In genomic region chrX:15816886-15817285, GRCh38 we compare ENCODE assay signal across 11 cellular contexts. TPM values are rescaled to one million over a fixed set of nuclear protein-coding genes. Genes with fewer than 3 reads are reported as not detected.
DNase-seq lines count a peak whose midpoint lies in the region; ATAC-seq, FAIRE-seq and TF ChIP-seq lines count a peak whose summit lies in the region.
"Had no signal": no experiment of that assay in that cellular context is flagged by ENCODE, and none has a peak within 500 bp of the region (broad histone marks: within the 10 kb centered on the region; RNA-seq: fewer than 3 reads in every experiment).

No MANE protein-coding gene starts in this region.

- H2AFZ ChIP-seq in HepG2 (ENCODE audit: low read length) (no peak overlapping the region), endothelial cell of umbilical vein (ENCODE audit: low read depth, low read length) (no peak overlapping the region)

- no peak overlapping the region for H3K4me2 ChIP-seq in HepG2 (ENCODE audit: low read depth, low read length)
- H3K4me2 ChIP-seq in endothelial cell of umbilical vein (ENCODE audit: insufficient read depth, low read length), result no peak overlapping the region

- H3K27me3 ChIP-seq in right lobe of liver (no peaks in the 10 kb centered on the region), HepG2 (ENCODE audit: control insufficient read depth in 1 of 2, insufficient read depth in 2 of 2, low read length in 2 of 2) (no peaks in the 10 kb centered on the region), endothelial cell of umbilical vein (ENCODE audit: control insufficient read depth in 2 of 2, insufficient read depth in 2 of 2, low read length in 2 of 2) (no peaks in the 10 kb centered on the region), testis (no peaks in the 10 kb centered on the region)
- H3K27me3 ChIP-seq: spleen had no signal

- dilution Hi-C loops in endothelial cell of umbilical vein (cut with MboI; ENCODE audit: extremely low pct_ligation_motif_present, low sequenced_read_pairs), result no loop called here

- H3K27ac Mint-ChIP-seq in activated CD4-positive, alpha-beta T cell treated with anti-CD3 and anti-CD28 coated beads, Interleukin-2, amount 10 ng/mL, durations not matched to agents 7 days and 5 days, result peak overlapping the region; percentile 86
- H3K27ac Mint-ChIP-seq in type B pancreatic cell, result peak overlapping the region; percentile 36

- POLR2A ChIA-PET in HepG2 (lab: Yijun Ruan, JAX), result no interaction called here
- POLR2A ChIA-PET in activated CD4-positive, alpha-beta T cell treated with anti-CD3 and anti-CD28 coated beads, Interleukin-2, amount 10 ng/mL, durations not matched to agents 7 days and 5 days (lab: Charles Lee), result no interaction called here
- POLR2A ChIA-PET in endothelial cell of umbilical vein (lab: Charles Lee), result no interaction called here

- no peak overlapping the region for H3K4me3 ChIP-seq in right lobe of liver
- no peak overlapping the region for H3K4me3 ChIP-seq in HepG2 (replicated peaks in 1 of 3; ENCODE audit: insufficient read depth in 1 of 3, low read depth in 2 of 3, low read length in 3 of 3)
- no peak overlapping the region for H3K4me3 ChIP-seq in endothelial cell of umbilical vein (replicated peaks in 1 of 3; ENCODE audit: insufficient read depth in 1 of 3, low read depth in 1 of 3, low read length in 3 of 3)
- H3K4me3 ChIP-seq in testis, result no peak overlapping the region
- H3K4me3 ChIP-seq: spleen had no signal

- peaks cover 0 to 6% (median 0%) of the 10 kb centered on the region in 4 donors for H3K4me1 ChIP-seq in right lobe of liver
- H3K4me1 ChIP-seq in HepG2 (ENCODE audit: insufficient read depth, low read length), result no peaks in the 10 kb centered on the region
- no peaks in the 10 kb centered on the region for H3K4me1 ChIP-seq in endothelial cell of umbilical vein (ENCODE audit: control insufficient read depth, extremely low read depth, insufficient read depth, low read length)
- no peaks in the 10 kb centered on the region for H3K4me1 ChIP-seq in testis

- in situ Hi-C loops in HepG2 (cut with HindIII; ENCODE audit: extremely low pct_ligation_motif_present, low pct_unique_long_range_greater_than_20kb), result no loop called here

- FAIRE-seq in HepG2 (lab: Jason Lieb, UNC) (no peak), endothelial cell of umbilical vein (lab: Jason Lieb, UNC) (peak; percentile 35)

- peaks cover 43% of the 10 kb centered on the region for H3K4me1 Mint-ChIP-seq in activated CD4-positive, alpha-beta T cell treated with anti-CD3 and anti-CD28 coated beads, Interleukin-2, amount 10 ng/mL, durations not matched to agents 7 days and 5 days
- no peaks in the 10 kb centered on the region for H3K4me1 Mint-ChIP-seq in type B pancreatic cell (ENCODE audit: unreplicated experiment)
- H3K4me1 Mint-ChIP-seq: B cell, brain had no signal

- H3K27ac ChIP-seq in right lobe of liver (no peak overlapping the region), HepG2 (ENCODE audit: extremely low read length, insufficient read depth, low read length) (no peak overlapping the region), endothelial cell of umbilical vein (ENCODE audit: insufficient read depth, low read depth, low read length) (no peak overlapping the region), testis (no peak overlapping the region)

- 61% methylated on average over 4 of the region's 4 CpGs for WGBS in right lobe of liver (ENCODE audit: insufficient coverage, low coverage, low lambda C conversion rate, missing lambda C conversion rate)
- WGBS in HepG2 (ENCODE audit: low lambda C conversion rate), result 90% methylated on average over 4 of the region's 4 CpGs
- 73 to 80% methylated on average over 4 of the region's 4 CpGs for WGBS in testis, 2 donors

- H3K27me3 Mint-ChIP-seq in activated CD4-positive, alpha-beta T cell treated with anti-CD3 and anti-CD28 coated beads, Interleukin-2, amount 10 ng/mL, durations not matched to agents 7 days and 5 days, result no peaks in the 10 kb centered on the region
- H3K27me3 Mint-ChIP-seq in type B pancreatic cell, result no peaks in the 10 kb centered on the region
- H3K27me3 Mint-ChIP-seq: B cell, brain had no signal

- no peak for TF ChIP-seq RAD21 in HepG2 (CRISPR knock-in tag; IDR thresholded peaks at IDR 0.05)

- H3K9me3 ChIP-seq in right lobe of liver (no peaks in the 10 kb centered on the region), HepG2 (ENCODE audit: low read length) (no peaks in the 10 kb centered on the region), endothelial cell of umbilical vein (replicated peaks; ENCODE audit: control insufficient read depth, insufficient read depth, low read length) (no peaks in the 10 kb centered on the region), testis (no peaks in the 10 kb centered on the region)
- H3K9me3 ChIP-seq: spleen had no signal

- H3K9ac ChIP-seq in HepG2 (ENCODE audit: insufficient read depth, low read depth, low read length), result no peak overlapping the region
- H3K9ac ChIP-seq in endothelial cell of umbilical vein (replicated peaks; ENCODE audit: extremely low read depth, insufficient read depth, low read length), result no peak overlapping the region

- H4K20me1 ChIP-seq in HepG2 (ENCODE audit: insufficient read depth, low read length), result no peaks in the 10 kb centered on the region
- no peaks in the 10 kb centered on the region for H4K20me1 ChIP-seq in endothelial cell of umbilical vein (replicated peaks; ENCODE audit: control insufficient read depth, extremely low read depth, insufficient read depth, low read length)

- TF ChIP-seq CTCF in right lobe of liver (IDR thresholded peaks at IDR 0.05) (no peak), HepG2 (CRISPR knock-in tag; IDR thresholded peaks at IDR 0.05) (no peak), endothelial cell of umbilical vein (IDR thresholded peaks at IDR 0.05; ENCODE audit: extremely low read depth in 1 of 2, insufficient read depth in 1 of 2, low read depth in 1 of 2, low read length in 2 of 2) (no peak), type B pancreatic cell (conservative IDR thresholded peaks at IDR 0.05) (no peak), testis (IDR thresholded peaks at IDR 0.05) (no peak)

- no peak for TF ChIP-seq EP300 in HepG2 (IDR thresholded peaks at IDR 0.05; ENCODE audit: low read depth in 2 of 2, low read length in 2 of 2)
- no peak for TF ChIP-seq EP300 in HepG2 (CRISPR knock-in tag; IDR thresholded peaks at IDR 0.05; ENCODE audit: borderline replicate concordance)

- H3K9me1 ChIP-seq in endothelial cell of umbilical vein (replicated peaks; ENCODE audit: control insufficient read depth, extremely low read depth, insufficient read depth, low read length), result no peaks in the 10 kb centered on the region

- ATAC-seq in right lobe of liver (peak in 3 of 4 donors; percentile 48 to 59 (median 48)), HepG2 (no peak), HG03442 (IDR thresholded peaks at IDR 0.05; ENCODE audit: unreplicated experiment) (no peak), GM19452 (IDR thresholded peaks at IDR 0.05; ENCODE audit: unreplicated experiment) (no peak)

- TF ChIP-seq POLR2A in right lobe of liver (IDR thresholded peaks at IDR 0.05) (no peak), HepG2 (IDR thresholded peaks at IDR 0.05; ENCODE audit: insufficient read depth in 1 of 2, low read depth in 2 of 2, low read length in 2 of 2) (no peak), endothelial cell of umbilical vein (IDR thresholded peaks at IDR 0.05; ENCODE audit: low read depth, low read length) (no peak), testis (IDR thresholded peaks at IDR 0.05) (no peak)

- peaks cover 45% of the 10 kb centered on the region for H3K36me3 Mint-ChIP-seq in activated CD4-positive, alpha-beta T cell treated with anti-CD3 and anti-CD28 coated beads, Interleukin-2, amount 10 ng/mL, durations not matched to agents 7 days and 5 days (ENCODE audit: low read depth)
- H3K36me3 Mint-ChIP-seq in type B pancreatic cell, result peaks cover 44% of the 10 kb centered on the region

- no TSS peak for BruUV-seq in HepG2 (replicated peaks; lab: Mats Ljungman, UMichigan)
- no TSS peak for BruUV-seq in endothelial cell of umbilical vein (replicated peaks; lab: Mats Ljungman, UMichigan)

- peak overlapping the region; percentile 28 for H3K4me3 Mint-ChIP-seq in activated CD4-positive, alpha-beta T cell treated with anti-CD3 and anti-CD28 coated beads, Interleukin-2, amount 10 ng/mL, durations not matched to agents 7 days and 5 days
- no peak overlapping the region for H3K4me3 Mint-ChIP-seq in type B pancreatic cell
- H3K4me3 Mint-ChIP-seq: B cell, brain had no signal

- no peaks in the 10 kb centered on the region for H3K9me3 Mint-ChIP-seq in activated CD4-positive, alpha-beta T cell treated with anti-CD3 and anti-CD28 coated beads, Interleukin-2, amount 10 ng/mL, durations not matched to agents 7 days and 5 days
- H3K9me3 Mint-ChIP-seq in type B pancreatic cell, result no peaks in the 10 kb centered on the region
- H3K9me3 Mint-ChIP-seq: brain had no signal

- H3K36me3 ChIP-seq in right lobe of liver (peaks cover 0 to 48% (median 4%) of the 10 kb centered on the region in 4 donors), HepG2 (replicated peaks in 1 of 2; ENCODE audit: control insufficient read depth in 1 of 2, insufficient read depth in 2 of 2, low read length in 2 of 2) (peaks cover 2 to 10% of the 10 kb centered on the region in 2 experiments; a peak in 2 of 5 replicates), endothelial cell of umbilical vein (ENCODE audit: control insufficient read depth in 2 of 2, extremely low read depth in 1 of 2, insufficient read depth in 2 of 2, low read length in 2 of 2) (peaks cover 0 to 4% of the 10 kb centered on the region in 2 experiments), testis (ENCODE audit: low read depth, missing control alignments) (no peaks in the 10 kb centered on the region)

- no peaks in the 10 kb centered on the region for H3K79me2 ChIP-seq in HepG2 (ENCODE audit: insufficient read depth, low read length)
- no peaks in the 10 kb centered on the region for H3K79me2 ChIP-seq in endothelial cell of umbilical vein (ENCODE audit: control insufficient read depth, insufficient read depth, low read length)

- intact Hi-C loops in right lobe of liver (cut with DNase I) (no loop called here), HepG2 (cut with micrococcal nuclease; ENCODE audit: unreplicated experiment) (no loop called here), endothelial cell of umbilical vein (cut with micrococcal nuclease) (loop anchor here (1.0 kb wide), 1 partner anchor 156 kb away; no protein-coding TSS in a partner anchor), testis (cut with DNase I; ENCODE audit: low total_unique reads) (no loop called here)

- CTCF ChIA-PET in HepG2 (lab: Yijun Ruan, JAX; ENCODE audit: low intra/inter-chr PET ratio, low total read pairs), result no interaction called here
- CTCF ChIA-PET in activated CD4-positive, alpha-beta T cell treated with anti-CD3 and anti-CD28 coated beads, Interleukin-2, amount 10 ng/mL, durations not matched to agents 7 days and 5 days (lab: Charles Lee), result interaction anchor here (0.6 to 1.4 kb wide), 4 partner anchors 9 to 27 kb away, joined by 3 to 6 read pairs (median 4); partner anchors contain the start of gene ZRSR2
- CTCF ChIA-PET in endothelial cell of umbilical vein (lab: Charles Lee), result interaction anchor here (1.2 kb wide), 1 partner anchor 62 kb away, joined by 3 read pairs; no protein-coding TSS in a partner anchor

- DNase-seq in right lobe of liver (no peak), HepG2 (ENCODE audit: low spot score) (no peak), endothelial cell of umbilical vein (ENCODE audit: low read depth, low spot score) (no peak), type B pancreatic cell (ENCODE audit: extremely low spot score, unreplicated experiment) (no peak), testis (no peak)
- DNase-seq in activated CD4-positive, alpha-beta T cell treated with anti-CD3 and anti-CD28 coated beads, Interleukin-2, amount 10 ng/mL, durations not matched to agents 7 days and 5 days, result peak; percentile 68
- DNase-seq: spleen had no signal

RNA-seq across cellular contexts. Expression of gene ZRSR2, which starts 26.6 kb away (rescaled TPM):
- total RNA-seq in right lobe of liver (1 to 10 TPM in 5 of 6 experiments, under 1 TPM in 1; 0.81 to 3.6 (median 3.2) TPM), HepG2 (2016; rRNA removed; fragmentation: Illumina TruSeq; extraction: Trizol) (3.6 and 4.9 TPM in 2 replicates), endothelial cell of umbilical vein (8.1 and 9.4 TPM in 2 replicates), type B pancreatic cell (ENCODE audit: low replicate concordance) (15.5 and 16.6 TPM in 2 replicates), testis (1 to 10 TPM; 6.3 to 6.6 TPM)
- total RNA-seq in HepG2 (2016; cell fraction: cytosol; rRNA removed; fragmentation: Illumina TruSeq; extraction: Trizol; ENCODE audit: low read depth), result 0.71 and 0.97 TPM in 2 replicates
- total RNA-seq in HepG2 (2016; cell fraction: insoluble cytoplasmic fraction; rRNA removed; fragmentation: Illumina TruSeq; extraction: Trizol), result 3.3 and 5.0 TPM in 2 replicates
- total RNA-seq in HepG2 (2016; cell fraction: membrane; rRNA removed; fragmentation: Illumina TruSeq; extraction: Trizol), result 1.4 and 2.2 TPM in 2 replicates
- 4.4 and 4.8 TPM in 2 replicates for total RNA-seq in HepG2 (2016; cell fraction: nucleus; rRNA removed; fragmentation: Illumina TruSeq; extraction: Trizol)
- polyA plus RNA-seq in HepG2 (2011; rRNA removed) (2.8 and 3.6 TPM in 2 replicates), endothelial cell of umbilical vein (2.4 and 3.3 TPM in 2 replicates), testis (ENCODE audit: insufficient read depth, low read depth, low replicate concordance) (6.1 TPM)
- polyA plus RNA-seq in HepG2 (2011; cell fraction: cytosol; rRNA removed), result 1.8 and 2.3 TPM in 2 replicates
- 2.9 and 3.8 TPM in 2 replicates for polyA plus RNA-seq in HepG2 (2011; cell fraction: nucleus; rRNA removed)
- polyA plus RNA-seq in HepG2 (2012), result 4.6 and 4.8 TPM in 2 replicates
- 1.7 TPM in 2 replicates for polyA plus RNA-seq in HepG2 (2016; cell fraction: cytosol; fragmentation: Illumina TruSeq; extraction: Trizol; ENCODE audit: low read depth)
- polyA plus RNA-seq in HepG2 (2016; cell fraction: insoluble cytoplasmic fraction; fragmentation: Illumina TruSeq; extraction: Trizol; ENCODE audit: low read depth), result 6.2 and 6.8 TPM in 2 replicates
- polyA plus RNA-seq in HepG2 (2016; cell fraction: membrane; fragmentation: Illumina TruSeq; extraction: Trizol; ENCODE audit: low read depth), result 2.0 and 2.6 TPM in 2 replicates
- polyA plus RNA-seq in HepG2 (2016; cell fraction: nucleus; fragmentation: Illumina TruSeq; extraction: Trizol; ENCODE audit: insufficient read depth, low read depth), result 12.9 and 14.2 TPM in 2 replicates
- 0.12 and 2.1 TPM in 2 replicates for polyA minus RNA-seq in HepG2 (2011; rRNA and poly(A)+ RNA removed; ENCODE audit: low replicate concordance)
- 0.79 TPM in 1 of 2 replicates, not detected in the other for polyA minus RNA-seq in HepG2 (2011; cell fraction: cytosol; rRNA and poly(A)+ RNA removed)
- 2.4 and 4.2 TPM in 2 replicates for polyA minus RNA-seq in HepG2 (2011; cell fraction: nucleus; rRNA and poly(A)+ RNA removed)
- 10 to 100 TPM; 16.5 to 17.2 TPM for total RNA-seq in activated CD4-positive, alpha-beta T cell treated with anti-CD3 and anti-CD28 coated beads, Interleukin-2, amount 10 ng/mL, durations not matched to agents 7 days and 5 days
- 4.2 and 4.4 TPM in 2 replicates for polyA plus RNA-seq in endothelial cell of umbilical vein (2011; cell fraction: cytosol; rRNA removed)
- polyA plus RNA-seq in endothelial cell of umbilical vein (2011; cell fraction: nucleus; rRNA removed), result 9.7 and 14.8 TPM in 2 replicates
- 9.5 and 11.4 TPM in 2 replicates for polyA plus RNA-seq in endothelial cell of umbilical vein (2012)
- 1.9 and 2.3 TPM in 2 replicates for polyA minus RNA-seq in endothelial cell of umbilical vein
- polyA minus RNA-seq in endothelial cell of umbilical vein (2011; cell fraction: cytosol; rRNA and poly(A)+ RNA removed), result 2.4 TPM
- polyA minus RNA-seq in endothelial cell of umbilical vein (2011; cell fraction: nucleus; rRNA and poly(A)+ RNA removed), result 3.1 and 3.2 TPM in 2 replicates

RNA-seq across cellular contexts. Expression of gene AP1S2, which starts 37.7 kb away (rescaled TPM):
- total RNA-seq in right lobe of liver (10 to 100 TPM in 3 of 6 experiments, 1 to 10 TPM in 3; 4.0 to 12.3 (median 9.6) TPM), HepG2 (2016; rRNA removed; fragmentation: Illumina TruSeq; extraction: Trizol) (18.8 and 22.7 TPM in 2 replicates), endothelial cell of umbilical vein (25.0 and 37.3 TPM in 2 replicates), type B pancreatic cell (ENCODE audit: low replicate concordance) (51.4 and 87.8 TPM in 2 replicates), testis (100 to 1,000 TPM in 1 of 2 donors, 10 to 100 TPM in 1; 69.8 to 107 TPM)
- total RNA-seq in HepG2 (2016; cell fraction: cytosol; rRNA removed; fragmentation: Illumina TruSeq; extraction: Trizol; ENCODE audit: low read depth), result 3.9 and 4.6 TPM in 2 replicates
- 13.7 and 22.4 TPM in 2 replicates for total RNA-seq in HepG2 (2016; cell fraction: insoluble cytoplasmic fraction; rRNA removed; fragmentation: Illumina TruSeq; extraction: Trizol)
- 10.4 and 10.9 TPM in 2 replicates for total RNA-seq in HepG2 (2016; cell fraction: membrane; rRNA removed; fragmentation: Illumina TruSeq; extraction: Trizol)
- 9.5 and 10.1 TPM in 2 replicates for total RNA-seq in HepG2 (2016; cell fraction: nucleus; rRNA removed; fragmentation: Illumina TruSeq; extraction: Trizol)
- polyA plus RNA-seq in HepG2 (2011; rRNA removed) (7.1 and 10.1 TPM in 2 replicates), endothelial cell of umbilical vein (12.5 and 21.0 TPM in 2 replicates), testis (ENCODE audit: insufficient read depth, low read depth, low replicate concordance) (60.8 TPM)
- polyA plus RNA-seq in HepG2 (2011; cell fraction: cytosol; rRNA removed), result 2.8 and 4.9 TPM in 2 replicates
- 2.4 and 3.9 TPM in 2 replicates for polyA plus RNA-seq in HepG2 (2011; cell fraction: nucleus; rRNA removed)
- polyA plus RNA-seq in HepG2 (2012), result 6.8 and 8.8 TPM in 2 replicates
- polyA plus RNA-seq in HepG2 (2016; cell fraction: cytosol; fragmentation: Illumina TruSeq; extraction: Trizol; ENCODE audit: low read depth), result 3.8 and 4.5 TPM in 2 replicates
- 20.0 and 20.8 TPM in 2 replicates for polyA plus RNA-seq in HepG2 (2016; cell fraction: insoluble cytoplasmic fraction; fragmentation: Illumina TruSeq; extraction: Trizol; ENCODE audit: low read depth)
- polyA plus RNA-seq in HepG2 (2016; cell fraction: membrane; fragmentation: Illumina TruSeq; extraction: Trizol; ENCODE audit: low read depth), result 9.1 and 9.6 TPM in 2 replicates
- 12.7 and 12.8 TPM in 2 replicates for polyA plus RNA-seq in HepG2 (2016; cell fraction: nucleus; fragmentation: Illumina TruSeq; extraction: Trizol; ENCODE audit: insufficient read depth, low read depth)
- 5.8 and 14.8 TPM in 2 replicates for polyA minus RNA-seq in HepG2 (2011; rRNA and poly(A)+ RNA removed; ENCODE audit: low replicate concordance)
- 8.6 and 9.3 TPM in 2 replicates for polyA minus RNA-seq in HepG2 (2011; cell fraction: cytosol; rRNA and poly(A)+ RNA removed)
- 10.2 and 10.4 TPM in 2 replicates for polyA minus RNA-seq in HepG2 (2011; cell fraction: nucleus; rRNA and poly(A)+ RNA removed)
- 10 to 100 TPM; 38.6 to 41.2 TPM for total RNA-seq in activated CD4-positive, alpha-beta T cell treated with anti-CD3 and anti-CD28 coated beads, Interleukin-2, amount 10 ng/mL, durations not matched to agents 7 days and 5 days
- 25.1 and 25.6 TPM in 2 replicates for polyA plus RNA-seq in endothelial cell of umbilical vein (2011; cell fraction: cytosol; rRNA removed)
- polyA plus RNA-seq in endothelial cell of umbilical vein (2011; cell fraction: nucleus; rRNA removed), result 16.1 and 24.4 TPM in 2 replicates
- 24.2 and 36.3 TPM in 2 replicates for polyA plus RNA-seq in endothelial cell of umbilical vein (2012)
- polyA minus RNA-seq in endothelial cell of umbilical vein, result 24.4 and 46.8 TPM in 2 replicates
- 6.8 TPM for polyA minus RNA-seq in endothelial cell of umbilical vein (2011; cell fraction: cytosol; rRNA and poly(A)+ RNA removed)
- polyA minus RNA-seq in endothelial cell of umbilical vein (2011; cell fraction: nucleus; rRNA and poly(A)+ RNA removed), result 13.6 and 13.7 TPM in 2 replicates

Comparison
In these comparisons a context has a peak if more than half of its experiments do, and no peak if none do; other contexts are left out.
1. ATAC-seq: peak in right lobe of liver (3 of 4); none in HepG2 (single experiment), HG03442 (single experiment) and GM19452 (single experiment).